In the genomic region with DNA sequence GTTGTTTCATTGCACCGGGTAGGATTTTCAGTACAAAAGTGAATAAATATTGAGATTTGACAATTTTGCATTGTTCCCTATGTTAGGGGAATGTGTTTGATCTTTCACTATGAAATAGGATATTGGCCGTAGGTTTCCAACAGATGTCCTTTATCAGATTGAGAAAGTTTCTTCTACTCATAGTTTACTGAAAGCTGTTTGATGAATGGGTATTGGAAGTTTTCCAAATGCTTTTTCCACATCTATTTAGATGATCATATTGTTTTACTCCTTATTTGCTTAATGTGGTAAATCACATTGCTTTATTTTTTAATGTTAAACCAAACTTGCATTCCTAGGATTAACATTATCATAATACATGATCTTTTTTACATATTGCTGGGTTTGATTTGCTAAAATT, we compare ENCODE assay signal across 3 cellular contexts.
TF ChIP-seq lines count a peak whose summit lies in the region.

No MANE protein-coding gene starts in this region.

TF ChIP-seq in SK-N-SH, 30 proteins besides CTCF, POLR2A, EP300 and RAD21 (continued from another document):
- TF ChIP-seq GABPA (IDR thresholded peaks at IDR 0.05; ENCODE audit: low read depth) (no peak), TCF12 (IDR thresholded peaks at IDR 0.05) (peak; percentile 62)
- TF ChIP-seq, protein P1, sequence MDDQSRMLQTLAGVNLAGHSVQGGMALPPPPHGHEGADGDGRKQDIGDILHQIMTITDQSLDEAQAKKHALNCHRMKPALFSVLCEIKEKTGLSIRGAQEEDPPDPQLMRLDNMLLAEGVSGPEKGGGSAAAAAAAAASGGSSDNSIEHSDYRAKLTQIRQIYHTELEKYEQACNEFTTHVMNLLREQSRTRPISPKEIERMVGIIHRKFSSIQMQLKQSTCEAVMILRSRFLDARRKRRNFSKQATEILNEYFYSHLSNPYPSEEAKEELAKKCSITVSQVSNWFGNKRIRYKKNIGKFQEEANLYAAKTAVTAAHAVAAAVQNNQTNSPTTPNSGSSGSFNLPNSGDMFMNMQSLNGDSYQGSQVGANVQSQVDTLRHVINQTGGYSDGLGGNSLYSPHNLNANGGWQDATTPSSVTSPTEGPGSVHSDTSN (IDR thresholded peaks at IDR 0.05): peak; percentile 61

TF ChIP-seq in K562, 482 proteins besides CTCF, POLR2A, EP300 and RAD21 (continued from another document):
- TF ChIP-seq ZNF3 (CRISPR knock-in tag; IDR thresholded peaks at IDR 0.05): no peak

TF ChIP-seq in GM23338, 12 proteins besides CTCF, POLR2A, EP300 and RAD21 (continued from another document):
- no peak for TF ChIP-seq EZH2 (IDR thresholded peaks at IDR 0.05; ENCODE audit: low read depth, unreplicated experiment)
- no peak for TF ChIP-seq EZH2phosphoT487 (IDR thresholded peaks at IDR 0.05; ENCODE audit: unreplicated experiment)
- TF ChIP-seq, protein P2, sequence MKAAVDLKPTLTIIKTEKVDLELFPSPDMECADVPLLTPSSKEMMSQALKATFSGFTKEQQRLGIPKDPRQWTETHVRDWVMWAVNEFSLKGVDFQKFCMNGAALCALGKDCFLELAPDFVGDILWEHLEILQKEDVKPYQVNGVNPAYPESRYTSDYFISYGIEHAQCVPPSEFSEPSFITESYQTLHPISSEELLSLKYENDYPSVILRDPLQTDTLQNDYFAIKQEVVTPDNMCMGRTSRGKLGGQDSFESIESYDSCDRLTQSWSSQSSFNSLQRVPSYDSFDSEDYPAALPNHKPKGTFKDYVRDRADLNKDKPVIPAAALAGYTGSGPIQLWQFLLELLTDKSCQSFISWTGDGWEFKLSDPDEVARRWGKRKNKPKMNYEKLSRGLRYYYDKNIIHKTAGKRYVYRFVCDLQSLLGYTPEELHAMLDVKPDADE (IDR thresholded peaks at IDR 0.05): no peak
- no peak for TF ChIP-seq ZNF331 (CRISPR knock-in tag; IDR thresholded peaks at IDR 0.05; ENCODE audit: low read depth)
- no peak for TF ChIP-seq POLR2AphosphoS5 (IDR thresholded peaks at IDR 0.05; ENCODE audit: low read depth)
- no peak for TF ChIP-seq JUNB (IDR thresholded peaks at IDR 0.05; ENCODE audit: unreplicated experiment)
- TF ChIP-seq, protein P3, sequence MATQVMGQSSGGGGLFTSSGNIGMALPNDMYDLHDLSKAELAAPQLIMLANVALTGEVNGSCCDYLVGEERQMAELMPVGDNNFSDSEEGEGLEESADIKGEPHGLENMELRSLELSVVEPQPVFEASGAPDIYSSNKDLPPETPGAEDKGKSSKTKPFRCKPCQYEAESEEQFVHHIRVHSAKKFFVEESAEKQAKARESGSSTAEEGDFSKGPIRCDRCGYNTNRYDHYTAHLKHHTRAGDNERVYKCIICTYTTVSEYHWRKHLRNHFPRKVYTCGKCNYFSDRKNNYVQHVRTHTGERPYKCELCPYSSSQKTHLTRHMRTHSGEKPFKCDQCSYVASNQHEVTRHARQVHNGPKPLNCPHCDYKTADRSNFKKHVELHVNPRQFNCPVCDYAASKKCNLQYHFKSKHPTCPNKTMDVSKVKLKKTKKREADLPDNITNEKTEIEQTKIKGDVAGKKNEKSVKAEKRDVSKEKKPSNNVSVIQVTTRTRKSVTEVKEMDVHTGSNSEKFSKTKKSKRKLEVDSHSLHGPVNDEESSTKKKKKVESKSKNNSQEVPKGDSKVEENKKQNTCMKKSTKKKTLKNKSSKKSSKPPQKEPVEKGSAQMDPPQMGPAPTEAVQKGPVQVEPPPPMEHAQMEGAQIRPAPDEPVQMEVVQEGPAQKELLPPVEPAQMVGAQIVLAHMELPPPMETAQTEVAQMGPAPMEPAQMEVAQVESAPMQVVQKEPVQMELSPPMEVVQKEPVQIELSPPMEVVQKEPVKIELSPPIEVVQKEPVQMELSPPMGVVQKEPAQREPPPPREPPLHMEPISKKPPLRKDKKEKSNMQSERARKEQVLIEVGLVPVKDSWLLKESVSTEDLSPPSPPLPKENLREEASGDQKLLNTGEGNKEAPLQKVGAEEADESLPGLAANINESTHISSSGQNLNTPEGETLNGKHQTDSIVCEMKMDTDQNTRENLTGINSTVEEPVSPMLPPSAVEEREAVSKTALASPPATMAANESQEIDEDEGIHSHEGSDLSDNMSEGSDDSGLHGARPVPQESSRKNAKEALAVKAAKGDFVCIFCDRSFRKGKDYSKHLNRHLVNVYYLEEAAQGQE (IDR thresholded peaks at IDR 0.05; ENCODE audit: unreplicated experiment): no peak
- no peak for TF ChIP-seq CREB1 (CRISPR knock-in tag; IDR thresholded peaks at IDR 0.05; ENCODE audit: low read depth)
- no peak for TF ChIP-seq ZNF114 (CRISPR knock-in tag; IDR thresholded peaks at IDR 0.05)
- no peak for TF ChIP-seq NANOG (IDR thresholded peaks at IDR 0.05; ENCODE audit: borderline replicate concordance)
